In genomic region chr11:82782825-82783374, GRCh38 we compare ENCODE assay signal across 24 cellular contexts. TPM values are rescaled to one million over a fixed set of nuclear protein-coding genes. Genes with fewer than 3 reads are reported as not detected.
"Had no signal": no experiment of that assay in that cellular context is flagged by ENCODE, and none has a peak within 500 bp of the region (broad histone marks: within the 10 kb centered on the region; RNA-seq: fewer than 3 reads in every experiment).

No MANE protein-coding gene starts in this region.

- H3K4me3 ChIP-seq: SJCRH30 had no signal

- H3K27me3 ChIP-seq: SJCRH30 had no signal

- H3K4me1 ChIP-seq: SJCRH30 had no signal

- ATAC-seq: Panc1, PC-3, SK-N-SH treated with all-trans-retinoic acid at 6 μM for 48 hours had no signal

- H3K36me3 ChIP-seq: SJCRH30 had no signal

- H3K27ac ChIP-seq: RWPE1, SJCRH30 had no signal

- DNase-seq: KBM-7, NCI-H1092, NCI-H1105 treated with DMSO at 0.1 percent for 48 hours, NCI-H1417 treated with DMSO at 0.1 percent for 48 hours, NCI-H146, NCI-H1694 treated with DMSO at 0.1 percent for 48 hours, NCI-H1930, NCI-H2081, NCI-H2107, NCI-H2227 treated with DMSO at 0.1 percent for 48 hours, NCI-H524, NCI-H526 treated with DMSO at 0.1 percent for 48 hours, NCI-H748 treated with DMSO at 0.1 percent for 48 hours, PC-3, SHP77, SJCRH30 had no signal

- H3K9me3 ChIP-seq: SJCRH30 had no signal

RNA-seq across cellular contexts. Expression of gene FAM181B, which starts 49.2 kb away (rescaled TPM):
- total RNA-seq: HT-29, LHCN-M2, MCF 10A, NCI-H460, PC-3, SJCRH30 had no signal
- polyA plus RNA-seq: IgD-negative memory B cell had no signal
